Comparison of ENCODE assay signal across 15 cellular contexts in genomic region chr15:40003491-40003916, GRCh38.
"Had no signal": no experiment of that assay in that cellular context is flagged by ENCODE, and none has a peak within 500 bp of the region (broad histone marks: within the 10 kb centered on the region; RNA-seq: fewer than 3 reads in every experiment).

No MANE protein-coding gene starts in this region.

- H3K4me3 ChIP-seq: heart right ventricle, lung, skin epidermis, tibial nerve had no signal

- H2AFZ ChIP-seq: parathyroid adenoma had no signal

- H3K9me3 ChIP-seq: heart right ventricle, tibial nerve had no signal

- H3K27ac ChIP-seq: heart right ventricle, parathyroid adenoma, skin epidermis, tibial nerve had no signal

- H3K27me3 ChIP-seq: heart right ventricle, tibial nerve had no signal

- H3K79me2 ChIP-seq: parathyroid adenoma had no signal

- H3K4me1 ChIP-seq: heart right ventricle, parathyroid adenoma, tibial nerve had no signal

- ATAC-seq: heart right ventricle; stimulated activated effector memory CD8-positive, alpha-beta T cell treated with anti-CD3 and anti-CD28 coated beads, Interleukin-12 subunit alpha, Interleukin-12 subunit beta, amount 100 ng/mL, for 72 hours had no signal

- DNase-seq: activated CD4-positive, alpha-beta T cell treated with anti-CD3 and anti-CD28 coated beads, Interleukin-2, amount 50 U/mL, for 1 hour; activated CD4-positive, CD25-positive, alpha-beta regulatory T cell; activated naive CD4-positive, alpha-beta T cell treated with anti-CD3 and anti-CD28 coated beads, Interleukin-2, amount 50 U/mL, for 16 hours; activated T-cell treated with anti-CD3 and anti-CD28 coated beads for 4 hours; cortex of kidney; effector CD8-positive, alpha-beta T cell; heart right ventricle; midbrain; naive B cell; retina had no signal
